25 cellular contexts compared by ENCODE assay signal in the genomic region with DNA sequence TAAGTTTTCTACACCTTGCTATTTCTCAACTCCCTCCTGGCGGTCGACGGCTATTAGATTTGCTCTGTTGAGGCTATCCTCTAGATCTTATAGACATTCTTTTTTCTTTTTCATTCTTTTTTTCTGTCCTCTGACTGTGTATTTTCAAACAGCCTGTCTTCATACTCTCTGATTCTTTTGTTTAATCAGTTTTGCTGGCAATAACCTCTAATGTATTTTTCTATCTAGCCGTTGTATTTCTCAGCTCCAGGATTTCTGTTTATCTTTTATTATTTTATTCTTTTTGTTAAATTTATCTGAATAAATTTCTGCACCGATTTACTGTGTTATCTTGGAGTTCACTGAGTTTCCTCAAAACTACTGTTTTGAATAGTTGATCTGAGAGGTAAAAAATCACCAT. TPM values are rescaled to one million over a fixed set of nuclear protein-coding genes. Genes with fewer than 3 reads are reported as not detected.
"Had no signal": no experiment of that assay in that cellular context is flagged by ENCODE, and none has a peak within 500 bp of the region (broad histone marks: within the 10 kb centered on the region; RNA-seq: fewer than 3 reads in every experiment).

No MANE protein-coding gene starts in this region.

- ATAC-seq: effector memory CD8-positive, alpha-beta T cell; esophagus mucosa; foreskin keratinocyte; gastrocnemius medialis; gastroesophageal sphincter; heart left ventricle; heart right ventricle had no signal

- H3K9me3 ChIP-seq: colonic mucosa, gastrocnemius medialis had no signal

- DNase-seq: colonic mucosa; cortex of kidney; dermis blood vessel endothelial cell; dorsolateral prefrontal cortex; effector CD4-positive, alpha-beta T cell; effector CD8-positive, alpha-beta T cell; effector memory CD4-positive, alpha-beta T cell; effector memory CD8-positive, alpha-beta T cell; endodermal cell; erythroblast; esophagus squamous epithelium; foreskin keratinocyte; foreskin melanocyte; gastrocnemius medialis; glutamatergic neuron; head of caudate nucleus; heart left ventricle; heart right ventricle had no signal

- H3K36me3 ChIP-seq: colonic mucosa, esophagus muscularis mucosa, esophagus squamous epithelium, gastrocnemius medialis, gastroesophageal sphincter, heart left ventricle, heart right ventricle had no signal

- H3K4me1 ChIP-seq: colonic mucosa, esophagus muscularis mucosa, esophagus squamous epithelium, foreskin keratinocyte, gastrocnemius medialis, gastroesophageal sphincter had no signal

- FAIRE-seq: colon, endothelial cell of umbilical vein had no signal

- H3K27me3 ChIP-seq: colonic mucosa, dorsolateral prefrontal cortex, esophagus muscularis mucosa, esophagus squamous epithelium, foreskin keratinocyte, gastrocnemius medialis, gastroesophageal sphincter, heart left ventricle, heart right ventricle had no signal

- H3K27ac ChIP-seq: colonic mucosa, coronary artery, dorsolateral prefrontal cortex, epithelial cell of prostate, esophagus muscularis mucosa, esophagus squamous epithelium, foreskin keratinocyte, gastrocnemius medialis, gastroesophageal sphincter, heart left ventricle, heart right ventricle had no signal

- H3K4me3 ChIP-seq: colonic mucosa, coronary artery, dorsolateral prefrontal cortex, esophagus muscularis mucosa, esophagus squamous epithelium, gastrocnemius medialis, gastroesophageal sphincter, heart left ventricle, heart right ventricle had no signal

RNA-seq across cellular contexts. Expression of gene NLGN1, which starts 31.5 kb away (rescaled TPM):
- total RNA-seq: foreskin keratinocyte had no signal
- polyA plus RNA-seq: foreskin keratinocyte had no signal
